8 cellular contexts compared by ENCODE assay signal in the genomic region with DNA sequence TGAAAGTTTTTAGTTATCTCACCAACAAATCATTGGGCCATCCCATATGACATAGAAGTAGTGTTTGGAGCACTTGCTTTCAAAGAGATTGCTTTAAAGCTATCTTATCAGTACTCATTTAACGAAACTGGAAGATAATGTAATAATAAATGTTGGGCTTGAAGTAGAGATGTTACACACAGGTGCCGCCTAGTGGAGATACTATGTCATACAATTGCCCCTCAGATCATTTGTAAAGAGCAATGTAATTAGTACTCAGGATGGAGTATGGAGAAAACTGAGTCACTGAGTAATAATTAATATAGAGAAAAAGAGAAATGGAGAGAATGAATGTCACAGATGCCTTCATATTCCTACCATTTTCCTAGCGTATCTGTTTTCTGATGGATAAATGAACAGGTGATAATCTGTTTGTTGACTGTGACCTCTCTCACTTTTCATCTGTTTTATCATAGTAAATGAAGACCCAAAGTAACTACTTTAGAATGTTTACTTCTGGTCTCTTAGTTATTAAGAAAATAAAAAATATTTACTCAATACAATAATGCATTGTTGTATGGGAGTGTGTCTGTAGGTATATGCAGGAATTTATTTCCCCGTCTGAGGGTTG.
A peak's percentile ranks its signal among the peaks of the same experiment; 100 is the strongest.
DNase-seq lines count a peak whose midpoint lies in the region; ATAC-seq, FAIRE-seq and TF ChIP-seq lines count a peak whose summit lies in the region.

No MANE protein-coding gene starts in this region.

- no peaks in the 10 kb centered on the region for H3K9me3 ChIP-seq in CD4-positive, CD25-positive, alpha-beta regulatory T cell (ENCODE audit: control insufficient read depth in 2 of 2, low read length in 2 of 2)

- peak; percentile 7 to 69 (median 49) for DNase-seq in CD4-positive, CD25-positive, alpha-beta regulatory T cell
- DNase-seq in GM19239 (ENCODE audit: insufficient read length, low spot score) (peak; percentile 22), NCI-H460 (ENCODE audit: extremely low read depth, low read depth) (peak; percentile 45), foreskin keratinocyte (peak in 1 of 2 donors; percentile 31), retina (peak; percentile 7)
- DNase-seq in activated CD8-positive, alpha-beta memory T cell treated with anti-CD3 and anti-CD28 coated beads, Interleukin-2, amount 50 U/mL, for 4 hours: peak; percentile 26

- H3K36me3 ChIP-seq in CD4-positive, CD25-positive, alpha-beta regulatory T cell (ENCODE audit: control insufficient read depth, insufficient read depth, low read length): no peaks in the 10 kb centered on the region

- peaks cover 0 to 4% (median 0%) of the 10 kb centered on the region in 4 donors for H3K4me1 Mint-ChIP-seq in CD4-positive, CD25-positive, alpha-beta regulatory T cell

- H3K36me3 Mint-ChIP-seq in CD4-positive, CD25-positive, alpha-beta regulatory T cell: no peaks in the 10 kb centered on the region

- no peaks in the 10 kb centered on the region for H3K4me1 ChIP-seq in CD4-positive, CD25-positive, alpha-beta regulatory T cell (ENCODE audit: control insufficient read depth, insufficient read depth, low read length, poor library complexity, severe bottlenecking)
- peaks cover 3% of the 10 kb centered on the region for H3K4me1 ChIP-seq in foreskin keratinocyte

- ATAC-seq in CD4-positive, CD25-positive, alpha-beta regulatory T cell (ENCODE audit: low read depth in 2 of 2): peak; percentile 60 to 69
- ATAC-seq in foreskin keratinocyte (no peak), HG02763 (IDR thresholded peaks at IDR 0.05; ENCODE audit: unreplicated experiment) (no peak), GM21786 (IDR thresholded peaks at IDR 0.05; ENCODE audit: unreplicated experiment) (no peak)

- H3K27ac Mint-ChIP-seq in CD4-positive, CD25-positive, alpha-beta regulatory T cell: no peak overlapping the region

- no peak overlapping the region for H3K27ac ChIP-seq in CD4-positive, CD25-positive, alpha-beta regulatory T cell (ENCODE audit: insufficient read depth, low read length, poor library complexity, severe bottlenecking)
- H3K27ac ChIP-seq in foreskin keratinocyte: no peak overlapping the region

- TF ChIP-seq CTCF in foreskin keratinocyte (conservative IDR thresholded peaks at IDR 0.05): peak; percentile 83

- peaks cover 0 to 3% (median 0%) of the 10 kb centered on the region in 7 donors for H3K9me3 Mint-ChIP-seq in CD4-positive, CD25-positive, alpha-beta regulatory T cell

- peak overlapping the region; percentile 34 for H3K4me3 ChIP-seq in CD4-positive, CD25-positive, alpha-beta regulatory T cell (ENCODE audit: low read depth, low read length)

- peaks cover 4% of the 10 kb centered on the region for H3K27me3 Mint-ChIP-seq in CD4-positive, CD25-positive, alpha-beta regulatory T cell

- peaks cover 4% of the 10 kb centered on the region for H3K27me3 ChIP-seq in CD4-positive, CD25-positive, alpha-beta regulatory T cell (ENCODE audit: control insufficient read depth, insufficient read depth, low read length)
- H3K27me3 ChIP-seq in foreskin keratinocyte: no peaks in the 10 kb centered on the region

- H3K4me3 Mint-ChIP-seq in CD4-positive, CD25-positive, alpha-beta regulatory T cell: no peak overlapping the region

- FAIRE-seq in GM19239 (lab: Jason Lieb, UNC): peak; percentile 96

Comparison
In these comparisons a context has a peak if more than half of its experiments do, and no peak if none do; other contexts are left out.
1. ATAC-seq: peak in CD4-positive, CD25-positive, alpha-beta regulatory T cell (2 of 2); none in foreskin keratinocyte (single experiment), HG02763 (single experiment) and GM21786 (single experiment).